In genomic region chr1:147177611-147178370, GRCh38 we compare ENCODE assay signal across 12 cellular contexts. TPM values are rescaled to one million over a fixed set of nuclear protein-coding genes. Genes with fewer than 3 reads are reported as not detected.
DNase-seq lines count a peak whose midpoint lies in the region; ATAC-seq and TF ChIP-seq lines count a peak whose summit lies in the region.
"Had no signal": no experiment of that assay in that cellular context is flagged by ENCODE, and none has a peak within 500 bp of the region (broad histone marks: within the 10 kb centered on the region; RNA-seq: fewer than 3 reads in every experiment).

No MANE protein-coding gene starts in this region.

- H3K4me2 ChIP-seq in IMR-90 (ENCODE audit: low read depth, low read length): peak overlapping the region; percentile 75

- no TSS peak for BruUV-seq in IMR-90 (replicated peaks; lab: Mats Ljungman, UMichigan)

- no peak overlapping the region for H4K91ac ChIP-seq in IMR-90 (ENCODE audit: insufficient read depth, low read depth, low read length)

- H3K36me3 Mint-ChIP-seq in natural killer cell treated with Interleukin-12 subunit alpha and Interleukin-12 subunit beta and Interleukin-15 and Interleukin-18, amount 100 ng/mL, for 72 hours: peaks cover 14% of the 10 kb centered on the region

- ATAC-seq in IMR-90 (ENCODE audit: low read depth): peak; percentile 34
- ATAC-seq in natural killer cell treated with Interleukin-12 subunit alpha and Interleukin-12 subunit beta and Interleukin-15 and Interleukin-18, amount 100 ng/mL, for 72 hours: peak in 1 of 2 donors; percentile 48

- no peak overlapping the region for H2BK20ac ChIP-seq in IMR-90 (ENCODE audit: low read depth, low read length)

- H2AK5ac ChIP-seq in IMR-90 (ENCODE audit: low read depth, low read length): no peak overlapping the region

- H3K9ac ChIP-seq in IMR-90 (ENCODE audit: low read depth, low read length): no peak overlapping the region; the same call in 1 of the 2 replicates

- H3K4me3 Mint-ChIP-seq in natural killer cell treated with Interleukin-12 subunit alpha and Interleukin-12 subunit beta and Interleukin-15 and Interleukin-18, amount 100 ng/mL, for 72 hours: peak overlapping the region; percentile 30
- H3K4me3 Mint-ChIP-seq: stimulated activated naive CD8-positive, alpha-beta T cell treated with anti-CD3 and anti-CD28 coated beads, Interleukin-15, Interleukin-2, amounts not matched to agents 100 ng/mL and 50 ng/mL, for 24 hours had no signal

- H3K36me3 ChIP-seq in IMR-90 (ENCODE audit: control insufficient read depth, insufficient read depth, low read length): no peaks in the 10 kb centered on the region

- no peaks in the 10 kb centered on the region; the same call in 1 of the 2 replicates for H3K4me1 ChIP-seq in IMR-90 (ENCODE audit: control insufficient read depth, insufficient read depth, low read length)

- H2AK9ac ChIP-seq in IMR-90 (replicated peaks; ENCODE audit: low read depth, low read length, poor library complexity): peak overlapping the region; percentile 81

- H3K14ac ChIP-seq in IMR-90 (replicated peaks; ENCODE audit: low read depth, low read length): no peak overlapping the region

- no peak for TF ChIP-seq RAD21 in IMR-90 (IDR thresholded peaks at IDR 0.05; ENCODE audit: low read length)

- no peak for TF ChIP-seq CTCF in AG04449 (IDR thresholded peaks at IDR 0.05; ENCODE audit: insufficient read depth, low read length, missing control alignments)
- no peak for TF ChIP-seq CTCF in IMR-90 (conservative IDR thresholded peaks at IDR 0.05; ENCODE audit: low read depth, low read length)

- CTCF ChIA-PET in AG04449 (lab: Yijun Ruan, JAX): interaction anchor here (1.0 to 3.4 kb wide), 2 partner anchors 64 to 66 kb away, joined by 6 to 10 read pairs; partner anchors contain the start of gene CHD1L
- CTCF ChIA-PET in IMR-90 (lab: Yijun Ruan, JAX): no interaction called here

- intact Hi-C loops in IMR-90 (cut with micrococcal nuclease): no loop called here

- H2BK15ac ChIP-seq in IMR-90 (ENCODE audit: low read depth, low read length): 0 out of 3 replicates have a peak overlapping the region, but pooled peaks have one; percentile 81

- dilution Hi-C loops in IMR-90 (cut with HindIII; ENCODE audit: low sequenced_read_pairs, unreplicated experiment): no loop called here

- H2BK5ac ChIP-seq in IMR-90 (ENCODE audit: low read depth, low read length, poor library complexity, severe bottlenecking): peak overlapping the region; percentile 64

- peak overlapping the region; percentile 25; the same call in 1 of the 2 replicates for H2BK120ac ChIP-seq in IMR-90 (ENCODE audit: low read depth, low read length)

- peaks cover 10 to 19% of the 10 kb centered on the region in 2 experiments for H3K79me1 ChIP-seq in IMR-90 (ENCODE audit: low read depth in 1 of 2, low read length in 2 of 2)

- H3K9me1 ChIP-seq in IMR-90 (ENCODE audit: insufficient read depth, low read length): no peaks in the 10 kb centered on the region; the same call in 1 of the 2 replicates

- no peak overlapping the region; the same call in 1 of the 2 replicates for H4K5ac ChIP-seq in IMR-90 (ENCODE audit: low read depth, low read length)

- DNase-seq in AG04449 (ENCODE audit: low read depth, low spot score): no peak
- peak; percentile 73 for DNase-seq in IMR-90
- DNase-seq in fibroblast of gingiva (ENCODE audit: low read depth): peak; percentile 63
- no peak for DNase-seq in natural killer cell treated with Interleukin-12 subunit alpha and Interleukin-12 subunit beta and Interleukin-15 and Interleukin-18, amount 100 ng/mL, for 72 hours (ENCODE audit: low spot score)
- DNase-seq in MV-4-11 (lab: John Stamatoyannopoulos, UW): no peak
- DNase-seq in SKM-1 treated with dmso at 0.1 percent for 144 hours (lab: John Stamatoyannopoulos, UW; ENCODE audit: unreplicated experiment): no peak
- no peak for DNase-seq in NCI-H526 treated with DMSO at 0.1 percent for 48 hours (lab: John Stamatoyannopoulos, UW)
- no peak for DNase-seq in GF-D8 (lab: John Stamatoyannopoulos, UW)
- DNase-seq: activated T-cell treated with anti-CD3 and anti-CD28 coated beads for 4 hours, NCI-H1930 had no signal

- POLR2A ChIA-PET in AG04449 (lab: Yijun Ruan, JAX) (no interaction called here), IMR-90 (lab: Charles Lee; ENCODE audit: unreplicated experiment) (no interaction called here)

- H3K27me3 ChIP-seq in IMR-90 (ENCODE audit: control insufficient read depth, insufficient read depth, low read length): no peaks in the 10 kb centered on the region

- no peak for TF ChIP-seq POLR2A in IMR-90 (IDR thresholded peaks at IDR 0.05; ENCODE audit: low read depth, low read length)

- in situ Hi-C loops in IMR-90 (cut with MboI; ENCODE audit: low sequenced_read_pairs): no loop called here

- peaks cover 12 to 15% of the 10 kb centered on the region in 2 donors for H3K4me1 Mint-ChIP-seq in natural killer cell treated with Interleukin-12 subunit alpha and Interleukin-12 subunit beta and Interleukin-15 and Interleukin-18, amount 100 ng/mL, for 72 hours (ENCODE audit: low read depth in 2 of 2)

- H2AFZ ChIP-seq in IMR-90 (replicated peaks; ENCODE audit: low read length, poor library complexity): peak overlapping the region; percentile 93

- H3K9me3 ChIP-seq in IMR-90 (ENCODE audit: control insufficient read depth, insufficient read depth, low read length): no peaks in the 10 kb centered on the region

- H3K4me3 ChIP-seq in AG04449 (ENCODE audit: low read depth, low read length): peak overlapping the region; percentile 23
- peak overlapping the region; percentile 25 for H3K4me3 ChIP-seq in IMR-90 (ENCODE audit: insufficient read depth, low read depth, low read length)
- H3K4me3 ChIP-seq: SK-N-MC had no signal

- H3K27me3 Mint-ChIP-seq in natural killer cell treated with Interleukin-12 subunit alpha and Interleukin-12 subunit beta and Interleukin-15 and Interleukin-18, amount 100 ng/mL, for 72 hours: no peaks in the 10 kb centered on the region

- peak overlapping the region; percentile 51; the same call in 1 of the 2 replicates for H3K4ac ChIP-seq in IMR-90 (ENCODE audit: low read depth, low read length)

- WGBS in IMR-90 (ENCODE audit: extremely low coverage in 2 of 2, insufficient read length in 1 of 2), 2 experiments: 31% methylated on average over 7 of the region's 36 CpGs; no CpG with 5 or more reads in 1 of the 2 experiments

- H3K56ac ChIP-seq in IMR-90 (ENCODE audit: extremely low read depth, insufficient read depth, low read length): no peak overlapping the region

- H4K20me1 ChIP-seq in IMR-90 (ENCODE audit: insufficient read depth, low read length): no peaks in the 10 kb centered on the region; the same call in 1 of the 2 replicates

- 0 out of 4 replicates have a peak overlapping the region, but pooled peaks of 1 of the 2 experiments have one; percentile 25 for H4K8ac ChIP-seq in IMR-90 (ENCODE audit: low read depth in 2 of 2, low read length in 2 of 2)

- H3K9me3 Mint-ChIP-seq in natural killer cell treated with Interleukin-12 subunit alpha and Interleukin-12 subunit beta and Interleukin-15 and Interleukin-18, amount 100 ng/mL, for 72 hours: no peaks in the 10 kb centered on the region

- no peak overlapping the region for H3K27ac Mint-ChIP-seq in natural killer cell treated with Interleukin-12 subunit alpha and Interleukin-12 subunit beta and Interleukin-15 and Interleukin-18, amount 100 ng/mL, for 72 hours
- H3K27ac Mint-ChIP-seq: stimulated activated naive CD8-positive, alpha-beta T cell treated with anti-CD3 and anti-CD28 coated beads, Interleukin-15, Interleukin-2, amounts not matched to agents 100 ng/mL and 50 ng/mL, for 24 hours had no signal

- H3K18ac ChIP-seq in IMR-90 (ENCODE audit: low read depth, low read length): peak overlapping the region; percentile 47; the same call in 1 of the 2 replicates

- no peak overlapping the region for H3K23ac ChIP-seq in IMR-90 (ENCODE audit: low read depth, low read length)

- peak overlapping the region; percentile 7; the same call in 1 of the 2 replicates for H3K27ac ChIP-seq in IMR-90 (ENCODE audit: insufficient read depth, low read length)
- H3K27ac ChIP-seq: SK-N-MC had no signal

TF ChIP-seq in IMR-90, 13 proteins besides CTCF, POLR2A, EP300 and RAD21:
- TF ChIP-seq BHLHE40 (IDR thresholded peaks at IDR 0.05; ENCODE audit: low read depth, low read length): no peak
- TF ChIP-seq MAFK (IDR thresholded peaks at IDR 0.05; ENCODE audit: low read depth, low read length): no peak
- TF ChIP-seq MXI1 (IDR thresholded peaks at IDR 0.05; ENCODE audit: borderline replicate concordance, low read depth, low read length): no peak
- no peak for TF ChIP-seq CEBPB (IDR thresholded peaks at IDR 0.05; ENCODE audit: low read depth, low read length)

RNA-seq across cellular contexts. Expression of gene PRKAB2, which starts 5.5 kb away (rescaled TPM):
- 8.4 and 10.6 TPM in 2 replicates for total RNA-seq in IMR-90 (2012; rRNA removed)
- polyA plus RNA-seq in IMR-90 (2012; rRNA removed): 9.7 and 11.0 TPM in 2 replicates
- 2.7 and 2.9 TPM in 2 replicates for polyA plus RNA-seq in IMR-90 (2012; cell fraction: cytosol; rRNA removed)
- 11.9 and 42.6 TPM in 2 replicates for polyA plus RNA-seq in IMR-90 (2012; cell fraction: nucleus; rRNA removed; ENCODE audit: low replicate concordance)
- 10 to 100 TPM in 1 of 2 donors, 1 to 10 TPM in 1; 4.8 to 10.0 TPM for total RNA-seq in natural killer cell treated with Interleukin-12 subunit alpha and Interleukin-12 subunit beta and Interleukin-15 and Interleukin-18, amount 100 ng/mL, for 72 hours

RNA-seq across cellular contexts. Expression of gene FMO5, which starts 47.3 kb away (rescaled TPM):
- 0.36 and 0.83 TPM in 2 replicates for total RNA-seq in IMR-90 (2012; rRNA removed)
- polyA plus RNA-seq in IMR-90 (2012; rRNA removed): 0.50 and 0.51 TPM in 2 replicates
- 0.01 and 0.10 TPM in 2 replicates for polyA plus RNA-seq in IMR-90 (2012; cell fraction: cytosol; rRNA removed)
- polyA plus RNA-seq in IMR-90 (2012; cell fraction: nucleus; rRNA removed; ENCODE audit: low replicate concordance): 0.29 and 1.3 TPM in 2 replicates
- total RNA-seq in natural killer cell treated with Interleukin-12 subunit alpha and Interleukin-12 subunit beta and Interleukin-15 and Interleukin-18, amount 100 ng/mL, for 72 hours: not detected

Comparison
In these comparisons a context has a peak if more than half of its experiments do, and no peak if none do; other contexts are left out.
1. DNase-seq: peak in IMR-90 (single experiment) and fibroblast of gingiva (single experiment); none in AG04449 (single experiment), natural killer cell treated with Interleukin-12 subunit alpha and Interleukin-12 subunit beta and Interleukin-15 and Interleukin-18, amount 100 ng/mL, for 72 hours (single experiment), MV-4-11 (single experiment), SKM-1 treated with dmso at 0.1 percent for 144 hours (single experiment), NCI-H526 treated with DMSO at 0.1 percent for 48 hours (single experiment) and GF-D8 (single experiment).